Comparison of ENCODE assay signal across 8 cellular contexts in genomic region chr1:91997607-91998195, GRCh38. TPM values are rescaled to one million over a fixed set of nuclear protein-coding genes. Genes with fewer than 3 reads are reported as not detected.
DNase-seq lines count a peak whose midpoint lies in the region; ATAC-seq and TF ChIP-seq lines count a peak whose summit lies in the region.

No MANE protein-coding gene starts in this region.

- TF ChIP-seq CTCF in GM12865 (IDR thresholded peaks at IDR 0.05; ENCODE audit: insufficient read depth, low read depth, low read length, missing control alignments), result peak; percentile 54

- DNase-seq in AG08395 (ENCODE audit: low spot score) (peak; percentile 36), GM12865 (ENCODE audit: low read depth) (peak; percentile 46), NCI-H2107 (lab: John Stamatoyannopoulos, UW) (peak; percentile 25), fibroblast of peridontal ligament (ENCODE audit: extremely low read depth) (peak; percentile 72), pulmonary artery endothelial cell (ENCODE audit: low read depth, low spot score) (peak; percentile 7), 8988T (no peak)
- DNase-seq in activated CD4-positive, alpha-beta T cell treated with anti-CD3 and anti-CD28 coated beads for 48 hours, result peak; percentile 51

- ATAC-seq in HG03520 (IDR thresholded peaks at IDR 0.05; ENCODE audit: unreplicated experiment), result no peak

- H3K4me3 ChIP-seq in GM12865 (ENCODE audit: low read depth, low read length), result no peak overlapping the region

RNA-seq across cellular contexts. Expression of gene EPHX4, which starts 32.1 kb away (rescaled TPM):
- total RNA-seq in pulmonary artery endothelial cell, result 3.6 and 6.1 TPM in 2 replicates

RNA-seq across cellular contexts. Expression of gene BRDT, which starts 48.5 kb away (rescaled TPM):
- total RNA-seq in pulmonary artery endothelial cell, result not detected in 2 replicates
